Comparison of ENCODE assay signal across 8 cellular contexts in genomic region chr13:82330499-82330898, GRCh38.
DNase-seq lines count a peak whose midpoint lies in the region; ATAC-seq and TF ChIP-seq lines count a peak whose summit lies in the region.

No MANE protein-coding gene starts in this region.

- POLR2A ChIA-PET in A673 (lab: Charles Lee; ENCODE audit: low non-redundant PET), result no interaction called here
- POLR2A ChIA-PET in CD4-positive, alpha-beta memory T cell (lab: Charles Lee; ENCODE audit: partially characterized antibody), result no interaction called here

- DNase-seq in A673 (ENCODE audit: low spot score) (peak; percentile 29), NCI-H526 treated with DMSO at 0.1 percent for 48 hours (lab: John Stamatoyannopoulos, UW) (peak; percentile 11), fibroblast of pulmonary artery (ENCODE audit: low read depth) (peak; percentile 44), AG08395 (ENCODE audit: low spot score) (no peak)
- no peak for DNase-seq in activated naive CD8-positive, alpha-beta T cell treated with anti-CD3 and anti-CD28 coated beads, Interleukin-2, amount 50 U/mL, for 24 hours
- no peak for DNase-seq in CD4-positive, alpha-beta memory T cell

- H3K4me3 ChIP-seq in A673 (ENCODE audit: low read depth, low read length, poor library complexity, severe bottlenecking), result no peak overlapping the region
- no peak overlapping the region for H3K4me3 ChIP-seq in fibroblast of pulmonary artery (replicated peaks; ENCODE audit: low read depth, low read length)
- H3K4me3 ChIP-seq in CD4-positive, alpha-beta memory T cell (ENCODE audit: low read length in 2 of 2), result no peak overlapping the region

- H3K9me3 Mint-ChIP-seq in activated naive CD8-positive, alpha-beta T cell treated with anti-CD3 and anti-CD28 coated beads, Interleukin-2, amount 50 U/mL, for 24 hours, result peaks cover 8% of the 10 kb centered on the region
- H3K9me3 Mint-ChIP-seq in CD4-positive, alpha-beta memory T cell, result peaks cover 0 to 7% (median 2%) of the 10 kb centered on the region in 8 donors

- H3K36me3 Mint-ChIP-seq in activated naive CD8-positive, alpha-beta T cell treated with anti-CD3 and anti-CD28 coated beads, Interleukin-2, amount 50 U/mL, for 24 hours (ENCODE audit: low read depth), result no peaks in the 10 kb centered on the region
- H3K36me3 Mint-ChIP-seq in CD4-positive, alpha-beta memory T cell, result no peaks in the 10 kb centered on the region

- no peaks in the 10 kb centered on the region for H3K27me3 Mint-ChIP-seq in activated naive CD8-positive, alpha-beta T cell treated with anti-CD3 and anti-CD28 coated beads, Interleukin-2, amount 50 U/mL, for 24 hours
- H3K27me3 Mint-ChIP-seq in CD4-positive, alpha-beta memory T cell, result no peaks in the 10 kb centered on the region

- CTCF ChIA-PET in A673 (lab: Charles Lee), result no interaction called here
- CTCF ChIA-PET in CD4-positive, alpha-beta memory T cell (lab: Charles Lee; ENCODE audit: partially characterized antibody), result interaction anchor here (1.2 kb wide), 1 partner anchor 20 kb away, joined by 3 read pairs; no protein-coding TSS in a partner anchor

- intact Hi-C loops in A673 (cut with micrococcal nuclease; ENCODE audit: unreplicated experiment), result loop anchor here (2.0 to 10.0 kb wide), 2 partner anchors 400 to 1166 kb away; no protein-coding TSS in a partner anchor
- intact Hi-C loops in CD4-positive, alpha-beta memory T cell (cut with micrococcal nuclease), result no loop called here

- ATAC-seq in GM18861 (IDR thresholded peaks at IDR 0.05; ENCODE audit: unreplicated experiment) (peak; percentile 55), GM21723 (IDR thresholded peaks at IDR 0.05; ENCODE audit: unreplicated experiment) (no peak)
- no peak for ATAC-seq in activated naive CD8-positive, alpha-beta T cell treated with anti-CD3 and anti-CD28 coated beads, Interleukin-2, amount 50 U/mL, for 24 hours

- no peaks in the 10 kb centered on the region for H3K9me3 ChIP-seq in A673 (ENCODE audit: low read depth, low read length, poor library complexity, severe bottlenecking)
- H3K9me3 ChIP-seq in CD4-positive, alpha-beta memory T cell (ENCODE audit: control insufficient read depth in 1 of 2, low read length in 2 of 2), result no peaks in the 10 kb centered on the region

- no peak overlapping the region for H3K27ac ChIP-seq in A673 (ENCODE audit: low read depth, low read length, poor library complexity, severe bottlenecking)
- no peak overlapping the region for H3K27ac ChIP-seq in CD4-positive, alpha-beta memory T cell (ENCODE audit: low read depth, low read length)

- no peak overlapping the region for H3K27ac Mint-ChIP-seq in activated naive CD8-positive, alpha-beta T cell treated with anti-CD3 and anti-CD28 coated beads, Interleukin-2, amount 50 U/mL, for 24 hours
- no peak overlapping the region for H3K27ac Mint-ChIP-seq in CD4-positive, alpha-beta memory T cell

- peaks cover 5% of the 10 kb centered on the region for H3K4me1 ChIP-seq in A673 (ENCODE audit: insufficient read depth, low read length, poor library complexity, severe bottlenecking)
- H3K4me1 ChIP-seq in CD4-positive, alpha-beta memory T cell (ENCODE audit: insufficient read depth, low read length), result no peaks in the 10 kb centered on the region

- no peak overlapping the region for H3K4me3 Mint-ChIP-seq in activated naive CD8-positive, alpha-beta T cell treated with anti-CD3 and anti-CD28 coated beads, Interleukin-2, amount 50 U/mL, for 24 hours
- H3K4me3 Mint-ChIP-seq in CD4-positive, alpha-beta memory T cell, result no peak overlapping the region

- peak; percentile 57 for TF ChIP-seq CTCF in A673 (conservative IDR thresholded peaks at IDR 0.05; ENCODE audit: low read depth, low read length)
- peak; percentile 63 for TF ChIP-seq CTCF in fibroblast of pulmonary artery (IDR thresholded peaks at IDR 0.05; ENCODE audit: low read length, missing control alignments)

- H3K27me3 ChIP-seq in A673 (replicated peaks; ENCODE audit: insufficient read depth, low read depth, low read length, poor library complexity), result no peaks in the 10 kb centered on the region
- H3K27me3 ChIP-seq in CD4-positive, alpha-beta memory T cell (ENCODE audit: insufficient read depth, low read length), result no peaks in the 10 kb centered on the region

- no peaks in the 10 kb centered on the region for H3K36me3 ChIP-seq in A673 (ENCODE audit: insufficient read depth, low read length, poor library complexity, severe bottlenecking)
- H3K36me3 ChIP-seq in CD4-positive, alpha-beta memory T cell (ENCODE audit: insufficient read depth, low read length), result no peaks in the 10 kb centered on the region

- no peaks in the 10 kb centered on the region for H3K4me1 Mint-ChIP-seq in activated naive CD8-positive, alpha-beta T cell treated with anti-CD3 and anti-CD28 coated beads, Interleukin-2, amount 50 U/mL, for 24 hours
- H3K4me1 Mint-ChIP-seq in CD4-positive, alpha-beta memory T cell, result no peaks in the 10 kb centered on the region

- no TSS peak for BruUV-seq in A673 (replicated peaks; lab: Mats Ljungman, UMichigan)

Comparison
In these comparisons a context has a peak if more than half of its experiments do, and no peak if none do; other contexts are left out.
1. DNase-seq: peak in A673 (single experiment), NCI-H526 treated with DMSO at 0.1 percent for 48 hours (single experiment) and fibroblast of pulmonary artery (single experiment); none in AG08395 (single experiment), activated naive CD8-positive, alpha-beta T cell treated with anti-CD3 and anti-CD28 coated beads, Interleukin-2, amount 50 U/mL, for 24 hours (single experiment) and CD4-positive, alpha-beta memory T cell (0 of 5).